13 cellular contexts compared by ENCODE assay signal in genomic region chr7:130919316-130920103, GRCh38.
DNase-seq lines count a peak whose midpoint lies in the region; ATAC-seq and TF ChIP-seq lines count a peak whose summit lies in the region.
"Had no signal": no experiment of that assay in that cellular context is flagged by ENCODE, and none has a peak within 500 bp of the region (broad histone marks: within the 10 kb centered on the region; RNA-seq: fewer than 3 reads in every experiment).

No MANE protein-coding gene starts in this region.

- H3K27ac Mint-ChIP-seq in T-cell = peak overlapping the region; percentile 75 to 84

- no peak for DNase-seq in activated T-cell treated with anti-CD3 and anti-CD28 coated beads, Interleukin-2, amount 50 U/mL, for 4 hours
- no peak for DNase-seq in activated T-cell treated with anti-CD3 and anti-CD28 coated beads, Interleukin-2, amount 50 U/mL, for 48 hours
- DNase-seq in T-cell (no peak), esophagus squamous epithelium (lab: John Stamatoyannopoulos, UW) (no peak), A172 (ENCODE audit: low spot score) (no peak), medulla oblongata (ENCODE audit: extremely low spot score) (no peak), foreskin melanocyte (no peak)
- DNase-seq: activated CD4-positive, alpha-beta T cell treated with anti-CD3 and anti-CD28 coated beads for 4 hours; GDM1; NCI-H1105; NCI-H82 had no signal

- no peaks in the 10 kb centered on the region for H3K27me3 Mint-ChIP-seq in activated T-cell treated with anti-CD3 and anti-CD28 coated beads, Interleukin-2, amount 50 U/mL, for 4 hours (ENCODE audit: low read depth)
- no peaks in the 10 kb centered on the region for H3K27me3 Mint-ChIP-seq in T-cell

- H3K4me3 ChIP-seq in esophagus squamous epithelium (no peak overlapping the region), subcutaneous abdominal adipose tissue (ENCODE audit: low read depth in 1 of 5, low read length in 5 of 5) (no peak overlapping the region)

- peaks cover 73% of the 10 kb centered on the region for H3K36me3 Mint-ChIP-seq in activated T-cell treated with anti-CD3 and anti-CD28 coated beads, Interleukin-2, amount 50 U/mL, for 4 hours (ENCODE audit: insufficient read depth)
- peaks cover 32% of the 10 kb centered on the region for H3K36me3 Mint-ChIP-seq in T-cell

- no peak overlapping the region for H3K9ac ChIP-seq in subcutaneous abdominal adipose tissue (ENCODE audit: low read length in 5 of 5)

- ATAC-seq in activated T-cell treated with anti-CD3 and anti-CD28 coated beads, Interleukin-2, amount 50 U/mL, for 4 hours = peak in 1 of 2 donors; percentile 25
- ATAC-seq in T-cell (replicated peaks in 1 of 4) = no peak
- ATAC-seq: esophagus mucosa had no signal

- 70 to 81% methylated on average over 2 of the region's 2 CpGs for WGBS in esophagus squamous epithelium, 2 donors

- H3K4me1 Mint-ChIP-seq in activated T-cell treated with anti-CD3 and anti-CD28 coated beads, Interleukin-2, amount 50 U/mL, for 4 hours (ENCODE audit: low read depth) = peaks cover 95% of the 10 kb centered on the region
- H3K4me1 Mint-ChIP-seq in T-cell = peaks cover 78 to 96% (median 92%) of the 10 kb centered on the region in 3 donors

- H3K36me3 ChIP-seq in esophagus squamous epithelium = peaks cover 0 to 7% (median 0%) of the 10 kb centered on the region in 3 donors
- peaks cover 0 to 11% (median 4%) of the 10 kb centered on the region in 5 donors for H3K36me3 ChIP-seq in subcutaneous abdominal adipose tissue (ENCODE audit: control insufficient read depth in 5 of 5, insufficient read depth in 5 of 5, low read length in 5 of 5)

- H3K9me3 ChIP-seq in esophagus squamous epithelium = no peaks in the 10 kb centered on the region
- H3K9me3 ChIP-seq in subcutaneous abdominal adipose tissue (ENCODE audit: control insufficient read depth in 5 of 5, low read length in 5 of 5) = no peaks in the 10 kb centered on the region

- intact Hi-C loops in esophagus squamous epithelium (cut with DNase I) = no loop called here

- peak overlapping the region; percentile 35 for H3K4me3 Mint-ChIP-seq in activated T-cell treated with anti-CD3 and anti-CD28 coated beads, Interleukin-2, amount 50 U/mL, for 4 hours
- no peak overlapping the region for H3K4me3 Mint-ChIP-seq in T-cell

- POLR2A ChIA-PET in T-cell (lab: Charles Lee) = interaction anchor here in 1 of 2 donors (1.8 to 2.2 kb wide), 2 partner anchors 11 to 26 kb away, joined by 4 to 7 read pairs; no protein-coding TSS in a partner anchor

- H3K4me1 ChIP-seq in esophagus squamous epithelium = peaks cover 41 to 99% (median 59%) of the 10 kb centered on the region in 3 donors
- H3K4me1 ChIP-seq in subcutaneous abdominal adipose tissue (ENCODE audit: control insufficient read depth in 5 of 5, insufficient read depth in 5 of 5, low read length in 5 of 5) = peaks cover 0 to 41% (median 21%) of the 10 kb centered on the region in 5 donors

- H3K27me3 ChIP-seq in esophagus squamous epithelium (no peaks in the 10 kb centered on the region), subcutaneous abdominal adipose tissue (ENCODE audit: control insufficient read depth in 5 of 5, insufficient read depth in 4 of 5, low read length in 5 of 5) (no peaks in the 10 kb centered on the region)

- no peak for TF ChIP-seq POLR2A in esophagus squamous epithelium (IDR thresholded peaks at IDR 0.05)

- no peaks in the 10 kb centered on the region for H3K9me3 Mint-ChIP-seq in activated T-cell treated with anti-CD3 and anti-CD28 coated beads, Interleukin-2, amount 50 U/mL, for 4 hours
- no peaks in the 10 kb centered on the region for H3K9me3 Mint-ChIP-seq in T-cell

- H3K27ac ChIP-seq in esophagus squamous epithelium (peak overlapping the region; percentile 79 to 96 (median 90)), subcutaneous abdominal adipose tissue (ENCODE audit: low read depth, low read length) (peak overlapping the region; percentile 17)

- TF ChIP-seq CTCF in esophagus squamous epithelium (IDR thresholded peaks at IDR 0.05) = no peak

- CTCF ChIA-PET in T-cell (lab: Charles Lee) = no interaction called here
